8 cellular contexts compared by ENCODE assay signal in the genomic region with DNA sequence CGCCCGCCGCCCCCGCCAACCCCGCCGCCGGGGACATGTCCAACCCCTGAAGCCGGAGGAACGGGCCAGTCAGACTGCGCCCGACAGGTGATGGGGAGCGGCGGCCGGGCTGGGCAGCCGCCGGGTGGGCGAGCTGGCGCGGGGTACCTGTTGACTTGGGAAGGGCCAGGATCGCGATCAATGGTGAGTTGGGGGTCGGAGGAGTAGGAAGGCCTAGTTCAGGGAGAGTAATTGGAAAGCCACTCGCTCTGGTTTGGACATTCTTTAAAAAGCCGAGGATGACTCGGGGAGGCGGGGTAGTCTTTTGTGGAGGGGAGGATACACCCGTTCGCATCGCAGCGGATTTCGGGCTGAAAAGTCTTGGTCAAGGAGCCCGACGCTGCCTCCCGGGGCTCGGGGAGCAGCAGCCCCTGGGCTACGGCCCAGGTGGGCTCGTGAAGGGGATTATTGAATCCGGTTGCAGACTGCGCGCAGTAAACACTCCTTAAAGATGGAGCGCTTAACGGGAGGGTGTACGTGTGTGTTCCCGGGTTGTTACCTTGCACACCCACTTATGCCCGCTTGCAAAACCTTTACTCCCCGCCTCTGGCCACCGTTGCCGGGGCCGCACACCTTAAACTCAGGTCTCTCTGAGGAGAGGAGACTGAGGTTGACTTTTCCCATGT.
DNase-seq lines count a peak whose midpoint lies in the region; ATAC-seq and TF ChIP-seq lines count a peak whose summit lies in the region.

No MANE protein-coding gene starts in this region.

- TF ChIP-seq POLR2A in NB4 (IDR thresholded peaks at IDR 0.05; ENCODE audit: extremely low read depth, insufficient read length) (no peak), gastroesophageal sphincter (IDR thresholded peaks at IDR 0.05) (no peak)

- TF ChIP-seq CTCF in NB4 (IDR thresholded peaks at IDR 0.05; ENCODE audit: low read depth, low read length): no peak
- TF ChIP-seq CTCF in gastroesophageal sphincter (IDR thresholded peaks at IDR 0.05): no peak
- TF ChIP-seq CTCF in neutrophil (IDR thresholded peaks at IDR 0.05): peak; percentile 8

- H3K36me3 ChIP-seq in gastroesophageal sphincter (no peaks in the 10 kb centered on the region), neutrophil (no peaks in the 10 kb centered on the region)

- ATAC-seq in GM21717 (IDR thresholded peaks at IDR 0.05; ENCODE audit: unreplicated experiment): peak; percentile 6
- ATAC-seq in gastroesophageal sphincter: no peak

- DNase-seq in Caki2 (ENCODE audit: low read depth) (peak; percentile 52), NB4 (ENCODE audit: low read depth) (peak; percentile 52), globus pallidus (ENCODE audit: low spot score) (no peak), NOMO-1 treated with DMSO at 0.1 percent for 48 hours (lab: John Stamatoyannopoulos, UW; ENCODE audit: unreplicated experiment) (no peak)
- peak; percentile 12 for DNase-seq in activated T-helper 9 cell treated with anti-CD3 and anti-CD28 coated beads, Interleukin-2, amount 50 U/mL, for 16 hours (ENCODE audit: low read depth)

- H3K4me1 ChIP-seq in gastroesophageal sphincter: peaks cover 0 to 28% (median 3%) of the 10 kb centered on the region in 3 donors
- peaks cover 18 to 19% of the 10 kb centered on the region in 2 experiments for H3K4me1 ChIP-seq in neutrophil (ENCODE audit: control insufficient read depth in 1 of 2, insufficient read depth in 1 of 2, low read depth in 1 of 2, low read length in 1 of 2)

- H3K4me3 ChIP-seq in NB4 (ENCODE audit: low read depth, low read length): peak overlapping the region; percentile 83
- H3K4me3 ChIP-seq in gastroesophageal sphincter: peak overlapping the region; percentile 76 to 96
- H3K4me3 ChIP-seq in neutrophil (ENCODE audit: low read depth in 1 of 2, low read length in 1 of 2): peak overlapping the region; percentile 79 to 88

- H3K9me3 ChIP-seq in gastroesophageal sphincter: no peaks in the 10 kb centered on the region
- no peaks in the 10 kb centered on the region for H3K9me3 ChIP-seq in neutrophil

- in situ Hi-C loops in Caki2 (cut with HindIII; ENCODE audit: low pct_unique_long_range_greater_than_20kb, low sequenced_read_pairs): no loop called here

- peak overlapping the region; percentile 95 to 99 (median 98) for H3K27ac ChIP-seq in gastroesophageal sphincter
- H3K27ac ChIP-seq in neutrophil: peak overlapping the region; percentile 94

- H3K27me3 ChIP-seq in gastroesophageal sphincter: no peaks in the 10 kb centered on the region
- H3K27me3 ChIP-seq in neutrophil: no peaks in the 10 kb centered on the region

- TF ChIP-seq EP300 in gastroesophageal sphincter (IDR thresholded peaks at IDR 0.05): no peak

- WGBS in gastroesophageal sphincter (ENCODE audit: low coverage in 1 of 2), 2 donors: 0 to 1% methylated on average over 3 to 15 of the region's 49 CpGs

Comparison
In these comparisons a context has a peak if more than half of its experiments do, and no peak if none do; other contexts are left out.
1. DNase-seq: peak in Caki2 (single experiment), NB4 (single experiment) and activated T-helper 9 cell treated with anti-CD3 and anti-CD28 coated beads, Interleukin-2, amount 50 U/mL, for 16 hours (single experiment); none in globus pallidus (single experiment) and NOMO-1 treated with DMSO at 0.1 percent for 48 hours (single experiment).
2. Peak in every context shown above with its lines, with median percentiles within 50 percentile points of each other: H3K4me3 ChIP-seq.